ENCODE assay signal across 9 cellular contexts in the genomic region with DNA sequence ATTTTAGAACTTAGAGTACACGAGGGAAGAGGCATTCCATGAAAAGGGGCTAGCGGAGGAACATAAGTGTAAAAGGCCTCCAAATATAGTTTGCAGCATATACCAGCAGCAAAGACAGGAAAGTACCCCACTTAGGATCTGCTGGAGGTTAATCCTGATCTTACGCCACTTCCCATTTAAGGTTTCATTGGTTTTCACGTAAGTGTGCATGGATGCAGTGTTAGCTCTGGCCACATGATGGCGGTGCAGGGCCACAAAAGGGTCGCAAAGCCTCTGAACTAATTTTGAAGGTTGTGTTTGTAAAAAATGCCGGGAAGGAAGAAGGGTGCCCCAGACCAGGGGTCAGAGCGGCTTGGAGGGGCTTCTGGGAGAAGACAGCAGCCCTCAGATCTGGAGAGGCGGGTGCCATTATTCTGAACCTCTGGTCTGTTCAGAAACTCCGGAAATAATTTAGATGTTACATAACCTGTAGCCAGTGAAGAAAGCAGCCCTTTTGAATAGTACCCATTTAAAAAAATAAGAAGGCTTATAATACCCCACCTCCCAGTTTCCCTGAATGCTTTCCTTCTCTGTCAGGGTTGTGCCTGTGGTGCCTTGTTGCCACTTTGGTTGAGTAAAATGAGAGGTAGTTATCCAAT. TPM values are rescaled to one million over a fixed set of nuclear protein-coding genes. Genes with fewer than 3 reads are reported as not detected.
A peak's percentile ranks its signal among the peaks of the same experiment; 100 is the strongest.
DNase-seq lines count a peak whose midpoint lies in the region; ATAC-seq and TF ChIP-seq lines count a peak whose summit lies in the region.
"Had no signal": no experiment of that assay in that cellular context is flagged by ENCODE, and none has a peak within 500 bp of the region (broad histone marks: within the 10 kb centered on the region; RNA-seq: fewer than 3 reads in every experiment).

No MANE protein-coding gene starts in this region.

- POLR2A ChIA-PET in activated CD8-positive, alpha-beta T cell treated with anti-CD3 and anti-CD28 coated beads for 36 hours (lab: Charles Lee): no interaction called here

- no peaks in the 10 kb centered on the region for H3K4me1 ChIP-seq in endodermal cell (ENCODE audit: control insufficient read depth, insufficient read depth, low read length)

- H3K4me1 Mint-ChIP-seq in activated CD8-positive, alpha-beta T cell treated with anti-CD3 and anti-CD28 coated beads for 36 hours (ENCODE audit: low read depth): peaks cover 4% of the 10 kb centered on the region
- peaks cover 20% of the 10 kb centered on the region for H3K4me1 Mint-ChIP-seq in endodermal cell

- H3K9ac ChIP-seq in endodermal cell (ENCODE audit: extremely low read depth, low read length, poor library complexity, severe bottlenecking): no peak overlapping the region

- WGBS in endodermal cell (ENCODE audit: insufficient coverage in 1 of 2, insufficient read length in 1 of 2), 2 experiments: 25 to 45% methylated on average over 4 to 10 of the region's 10 CpGs

- H3K9me3 Mint-ChIP-seq in activated CD8-positive, alpha-beta T cell treated with anti-CD3 and anti-CD28 coated beads for 36 hours: no peaks in the 10 kb centered on the region
- H3K9me3 Mint-ChIP-seq in endodermal cell: peaks cover 13% of the 10 kb centered on the region

- H3K27ac ChIP-seq in endodermal cell (ENCODE audit: low read depth, low read length): no peak overlapping the region

- DNase-seq in COLO829 (ENCODE audit: low spot score): peak; percentile 61
- peak; percentile 86 for DNase-seq in NCI-H748 treated with DMSO at 0.1 percent for 48 hours (lab: John Stamatoyannopoulos, UW)
- DNase-seq in activated CD8-positive, alpha-beta T cell treated with anti-CD3 and anti-CD28 coated beads for 36 hours: peak; percentile 67
- DNase-seq in endodermal cell: peak; percentile 92
- peak; percentile 85 for DNase-seq in midbrain (lab: John Stamatoyannopoulos, UW)
- peak; percentile 28 for DNase-seq in stimulated activated CD8-positive, alpha-beta memory T cell treated with anti-CD3 and anti-CD28 coated beads, Interleukin-4, amount 100 ng/mL, for 24 hours (ENCODE audit: low read depth)

- no peaks in the 10 kb centered on the region for H3K36me3 Mint-ChIP-seq in activated CD8-positive, alpha-beta T cell treated with anti-CD3 and anti-CD28 coated beads for 36 hours (ENCODE audit: low read depth)
- no peaks in the 10 kb centered on the region for H3K36me3 Mint-ChIP-seq in endodermal cell (ENCODE audit: low read depth)
- H3K36me3 Mint-ChIP-seq: activated naive CD8-positive, alpha-beta T cell had no signal

- peak; percentile 83 for TF ChIP-seq CTCF in activated CD8-positive, alpha-beta T cell treated with anti-CD3 and anti-CD28 coated beads for 36 hours (IDR thresholded peaks at IDR 0.05)
- TF ChIP-seq CTCF in endodermal cell (conservative IDR thresholded peaks at IDR 0.05): peak; percentile 98

- CTCF ChIA-PET in activated CD8-positive, alpha-beta T cell treated with anti-CD3 and anti-CD28 coated beads for 36 hours (lab: Charles Lee): interaction anchor here (0.6 to 0.9 kb wide), 2 partner anchors 9 to 170 kb away, joined by 3 to 4 read pairs; no protein-coding TSS in a partner anchor

- no peak overlapping the region for H3K4me3 ChIP-seq in endodermal cell (ENCODE audit: low read length)

- H3K27ac Mint-ChIP-seq in activated CD8-positive, alpha-beta T cell treated with anti-CD3 and anti-CD28 coated beads for 36 hours: no peak overlapping the region
- H3K27ac Mint-ChIP-seq in endodermal cell: no peak overlapping the region
- H3K27ac Mint-ChIP-seq: activated naive CD8-positive, alpha-beta T cell had no signal

- peak; percentile 72 for ATAC-seq in GM19468 (IDR thresholded peaks at IDR 0.05; ENCODE audit: extremely low read depth, unreplicated experiment)
- ATAC-seq in HG03571 (IDR thresholded peaks at IDR 0.05; ENCODE audit: unreplicated experiment): peak; percentile 84
- ATAC-seq in activated CD8-positive, alpha-beta T cell treated with anti-CD3 and anti-CD28 coated beads for 36 hours: peak; percentile 58

- intact Hi-C loops in activated CD8-positive, alpha-beta T cell treated with anti-CD3 and anti-CD28 coated beads for 36 hours (cut with micrococcal nuclease): no loop called here

- no peaks in the 10 kb centered on the region for H3K36me3 ChIP-seq in endodermal cell (ENCODE audit: control insufficient read depth, insufficient read depth, low read length)

- no peak overlapping the region for H3K4me3 Mint-ChIP-seq in activated CD8-positive, alpha-beta T cell treated with anti-CD3 and anti-CD28 coated beads for 36 hours
- no peak overlapping the region for H3K4me3 Mint-ChIP-seq in endodermal cell
- H3K4me3 Mint-ChIP-seq: activated naive CD8-positive, alpha-beta T cell had no signal

- peaks cover 19% of the 10 kb centered on the region for H3K9me3 ChIP-seq in endodermal cell (ENCODE audit: control insufficient read depth, low read length)

- H3K27me3 ChIP-seq in endodermal cell (ENCODE audit: control insufficient read depth, insufficient read depth, low read length, poor library complexity, severe bottlenecking): no peaks in the 10 kb centered on the region

- H3K27me3 Mint-ChIP-seq in activated CD8-positive, alpha-beta T cell treated with anti-CD3 and anti-CD28 coated beads for 36 hours: peaks cover 13% of the 10 kb centered on the region
- H3K27me3 Mint-ChIP-seq in endodermal cell (ENCODE audit: insufficient read depth): peaks cover 12% of the 10 kb centered on the region

RNA-seq across cellular contexts. Expression of gene TLR4, which starts 59.5 kb away (rescaled TPM):
- total RNA-seq in activated CD8-positive, alpha-beta T cell treated with anti-CD3 and anti-CD28 coated beads for 36 hours: not detected
- total RNA-seq in endodermal cell: under 1 TPM in 1 of 2 donors, not detected in 1; 0.07 TPM
- 1.1 TPM for polyA plus RNA-seq in endodermal cell (2013, experiment 1 of 2)
- 1.8 TPM for polyA plus RNA-seq in endodermal cell (2013, experiment 2 of 2)

Comparison
In these comparisons a context has a peak if more than half of its experiments do, and no peak if none do; other contexts are left out.
1. DNase-seq: peak in every context shown above with its lines; median percentile 92 in endodermal cell; 86 in NCI-H748 treated with DMSO at 0.1 percent for 48 hours; 85 in midbrain; 67 in activated CD8-positive, alpha-beta T cell treated with anti-CD3 and anti-CD28 coated beads for 36 hours; 61 in COLO829; 28 in stimulated activated CD8-positive, alpha-beta memory T cell treated with anti-CD3 and anti-CD28 coated beads, Interleukin-4, amount 100 ng/mL, for 24 hours.